21 cellular contexts compared by ENCODE assay signal in genomic region chr11:64059339-64060176, GRCh38. TPM values are rescaled to one million over a fixed set of nuclear protein-coding genes. Genes with fewer than 3 reads are reported as not detected.
"Had no signal": no experiment of that assay in that cellular context is flagged by ENCODE, and none has a peak within 500 bp of the region (broad histone marks: within the 10 kb centered on the region; RNA-seq: fewer than 3 reads in every experiment).

No MANE protein-coding gene starts in this region.

- H3K36me3 ChIP-seq: cardiac muscle cell, spleen, tibial nerve, uterus had no signal

- H3K4me1 ChIP-seq: uterus had no signal

- H3K4me3 ChIP-seq: uterus had no signal

- H3K27ac ChIP-seq: cardiac muscle cell, spleen, uterus had no signal

- ATAC-seq: activated CD8-positive, alpha-beta memory T cell treated with anti-CD3 and anti-CD28 coated beads, Interleukin-2, amount 10 ng/mL, durations not matched to agents 7 days and 5 days; stimulated activated naive B cell treated with anti-CD40 and anti-IgM and Interleukin-4, amounts not matched to agents 10 μg/mL and 1 μg/mL and 100 μg/mL, for 72 hours had no signal

- H3K36me3 Mint-ChIP-seq: activated CD4-positive, alpha-beta memory T cell treated with anti-CD3 and anti-CD28 coated beads for 36 hours; activated CD8-positive, alpha-beta memory T cell treated with anti-CD3 and anti-CD28 coated beads, Interleukin-2, amount 10 ng/mL, durations not matched to agents 7 days and 5 days; activated naive CD8-positive, alpha-beta T cell treated with anti-CD3 and anti-CD28 coated beads, Interleukin-2, amount 10 ng/mL, durations not matched to agents 7 days and 5 days; immature natural killer cell; memory B cell; naive thymus-derived CD8-positive, alpha-beta T cell; stimulated activated naive B cell treated with anti-CD40 and anti-IgM and Interleukin-4, amounts not matched to agents 10 μg/mL and 1 μg/mL and 100 μg/mL, for 72 hours had no signal

- H3K27me3 ChIP-seq: cardiac muscle cell, uterus had no signal

- H3K27ac Mint-ChIP-seq: activated B cell treated with CpG ODN at 0.5 μM for 24 hours; activated CD4-positive, alpha-beta memory T cell treated with anti-CD3 and anti-CD28 coated beads for 36 hours; activated CD8-positive, alpha-beta memory T cell treated with anti-CD3 and anti-CD28 coated beads, Interleukin-2, amount 10 ng/mL, durations not matched to agents 7 days and 5 days; activated naive CD8-positive, alpha-beta T cell treated with anti-CD3 and anti-CD28 coated beads, Interleukin-2, amount 10 ng/mL, durations not matched to agents 7 days and 5 days; activated T-helper 2 cell treated with anti-CD3 and anti-CD28 coated beads, Interferon-gamma antibody, Interleukin-2, Interleukin-4, amounts not matched to agents 10 μg/mL and 5 μg/mL and 100 μg/mL, durations not matched to agents 14 hours and 24 hours and 36 hours; immature natural killer cell; memory B cell; naive thymus-derived CD8-positive, alpha-beta T cell; stimulated activated naive B cell treated with anti-CD40 and anti-IgM and Interleukin-4, amounts not matched to agents 10 μg/mL and 1 μg/mL and 100 μg/mL, for 72 hours; T-helper 2 cell treated with Interferon-gamma antibody and Interleukin-4, amounts not matched to agents 5 μg/mL and 100 μg/mL, for 36 hours had no signal

- H3K9me3 ChIP-seq: spleen, tibial nerve, uterus had no signal

- DNase-seq: activated B cell treated with CpG ODN at 0.5 μM for 24 hours; activated CD4-positive, alpha-beta memory T cell treated with anti-CD3 and anti-CD28 coated beads for 36 hours; activated CD4-positive, alpha-beta T cell treated with anti-CD3 and anti-CD28 coated beads for 4 hours; activated CD8-positive, alpha-beta memory T cell treated with anti-CD3 and anti-CD28 coated beads, Interleukin-2, amount 10 ng/mL, durations not matched to agents 7 days and 5 days; activated naive CD4-positive, alpha-beta T cell treated with Interleukin-2 at 50 U/mL for 16 hours; activated naive CD8-positive, alpha-beta T cell treated with anti-CD3 and anti-CD28 coated beads, Interleukin-2, amount 10 ng/mL, durations not matched to agents 7 days and 5 days; dermis blood vessel endothelial cell; foreskin melanocyte; immature natural killer cell; kidney glomerular epithelial cell; naive thymus-derived CD8-positive, alpha-beta T cell; spleen; stimulated activated CD4-positive, alpha-beta T cell treated with anti-CD3 and anti-CD28 coated beads, Interleukin-4, amount 100 ng/mL, for 4 hours; stimulated activated naive B cell treated with anti-CD40 and anti-IgM and Interleukin-4, amounts not matched to agents 10 μg/mL and 1 μg/mL and 100 μg/mL, for 72 hours; uterus had no signal

- H3K4me3 Mint-ChIP-seq: activated CD4-positive, alpha-beta memory T cell treated with anti-CD3 and anti-CD28 coated beads for 36 hours had no signal

- H3K9me3 Mint-ChIP-seq: activated B cell treated with CpG ODN at 0.5 μM for 24 hours; activated CD4-positive, alpha-beta memory T cell treated with anti-CD3 and anti-CD28 coated beads for 36 hours; activated naive CD8-positive, alpha-beta T cell treated with anti-CD3 and anti-CD28 coated beads, Interleukin-2, amount 10 ng/mL, durations not matched to agents 7 days and 5 days; activated T-helper 2 cell treated with anti-CD3 and anti-CD28 coated beads, Interferon-gamma antibody, Interleukin-2, Interleukin-4, amounts not matched to agents 10 μg/mL and 5 μg/mL and 100 μg/mL, durations not matched to agents 14 hours and 24 hours and 36 hours; immature natural killer cell; memory B cell; naive thymus-derived CD8-positive, alpha-beta T cell; stimulated activated naive B cell treated with anti-CD40 and anti-IgM and Interleukin-4, amounts not matched to agents 10 μg/mL and 1 μg/mL and 100 μg/mL, for 72 hours; T-helper 2 cell treated with Interferon-gamma antibody and Interleukin-4, amounts not matched to agents 5 μg/mL and 100 μg/mL, for 36 hours had no signal

RNA-seq across cellular contexts. Expression of gene FLRT1, which starts 23.8 kb away (rescaled TPM):
- total RNA-seq: activated B cell treated with CpG ODN at 0.5 μM for 24 hours; activated CD8-positive, alpha-beta memory T cell treated with anti-CD3 and anti-CD28 coated beads, Interleukin-2, amount 10 ng/mL, durations not matched to agents 7 days and 5 days; activated naive CD8-positive, alpha-beta T cell treated with anti-CD3 and anti-CD28 coated beads, Interleukin-2, amount 10 ng/mL, durations not matched to agents 7 days and 5 days; activated T-helper 2 cell treated with anti-CD3 and anti-CD28 coated beads, Interferon-gamma antibody, Interleukin-2, Interleukin-4, amounts not matched to agents 10 μg/mL and 5 μg/mL and 100 μg/mL, durations not matched to agents 14 hours and 24 hours and 36 hours; dermis blood vessel endothelial cell; epithelial cell of proximal tubule; naive thymus-derived CD8-positive, alpha-beta T cell had no signal
- polyA plus RNA-seq: immature natural killer cell; naive thymus-derived CD8-positive, alpha-beta T cell had no signal
